In genomic region chr10:132677905-132678298, GRCh38 we compare ENCODE assay signal across 12 cellular contexts.
"Had no signal": no experiment of that assay in that cellular context is flagged by ENCODE, and none has a peak within 500 bp of the region (broad histone marks: within the 10 kb centered on the region; RNA-seq: fewer than 3 reads in every experiment).

No MANE protein-coding gene starts in this region.

- H3K27ac ChIP-seq: parathyroid adenoma, tibial artery had no signal

- H3K9me3 ChIP-seq: tibial artery had no signal

- ATAC-seq: stimulated activated effector memory CD8-positive, alpha-beta T cell treated with anti-CD3 and anti-CD28 coated beads, Interleukin-12 subunit alpha, Interleukin-12 subunit beta, amount 100 ng/mL, for 72 hours had no signal

- H3K9ac ChIP-seq: parathyroid adenoma had no signal

- FAIRE-seq: astrocyte, colon, frontal cortex, keratinocyte had no signal

- DNase-seq: activated CD4-positive, alpha-beta T cell treated with anti-CD3 and anti-CD28 coated beads for 4 hours; activated gamma-delta T cell; effector CD4-positive, alpha-beta T cell; midbrain; T-helper 9 cell had no signal

- H3K36me3 ChIP-seq: tibial artery had no signal

- H3K27me3 ChIP-seq: tibial artery had no signal

- H3K4me1 ChIP-seq: parathyroid adenoma had no signal

- H3K4me3 ChIP-seq: tibial artery had no signal
